1 cellular context compared by ENCODE assay signal in the genomic region with DNA sequence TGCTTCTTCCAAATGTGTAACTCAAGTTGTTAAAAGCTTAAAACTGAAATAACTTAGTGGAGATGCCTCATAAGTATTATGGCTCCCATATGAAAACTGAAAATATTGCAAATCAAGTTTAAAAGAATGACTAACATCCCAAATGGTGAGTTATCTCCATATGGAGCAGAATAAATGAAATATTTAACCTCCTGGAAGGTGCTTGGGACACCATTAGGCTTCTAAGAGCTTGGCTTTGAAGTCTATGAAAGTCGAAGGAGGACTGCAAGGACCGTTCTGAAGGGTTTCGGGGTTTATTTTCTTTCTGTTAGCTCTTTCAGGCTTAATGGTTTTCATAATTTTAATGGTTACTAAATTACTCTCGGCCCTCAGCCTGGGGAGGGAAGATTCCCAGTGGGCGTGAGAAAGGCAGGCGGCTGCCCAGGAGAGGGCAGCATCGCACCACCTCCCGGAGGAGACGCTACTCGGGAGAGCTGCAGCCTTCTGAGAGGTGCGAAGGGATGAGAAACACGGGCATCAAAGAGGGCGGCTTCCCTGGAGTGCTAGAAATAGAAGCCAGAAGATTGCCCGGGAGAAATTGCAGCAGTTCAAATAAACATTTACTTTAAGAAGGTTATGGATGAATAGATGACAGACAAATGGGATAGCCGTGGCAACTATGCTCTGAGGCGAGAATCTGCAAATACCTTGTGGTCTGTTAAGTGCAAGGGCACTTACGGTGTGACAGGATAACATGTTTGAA.
A peak's percentile ranks its signal among the peaks of the same experiment; 100 is the strongest.
TF ChIP-seq lines count a peak whose summit lies in the region.

No MANE protein-coding gene starts in this region.

TF ChIP-seq in H1, 55 proteins besides CTCF, POLR2A, EP300 and RAD21:
- TF ChIP-seq HDAC6 (IDR thresholded peaks at IDR 0.05; ENCODE audit: low read depth, low read length) (no peak), BRCA1 (IDR thresholded peaks at IDR 0.05; ENCODE audit: low read depth, low read length) (0 out of 2 replicates have a peak, but pooled peaks have one; percentile 34)
- TF ChIP-seq, protein P1, sequence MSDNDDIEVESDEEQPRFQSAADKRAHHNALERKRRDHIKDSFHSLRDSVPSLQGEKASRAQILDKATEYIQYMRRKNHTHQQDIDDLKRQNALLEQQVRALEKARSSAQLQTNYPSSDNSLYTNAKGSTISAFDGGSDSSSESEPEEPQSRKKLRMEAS (IDR thresholded peaks at IDR 0.05) = peak; percentile 54; the same call in 1 of the 2 replicates
- TF ChIP-seq, protein P2, sequence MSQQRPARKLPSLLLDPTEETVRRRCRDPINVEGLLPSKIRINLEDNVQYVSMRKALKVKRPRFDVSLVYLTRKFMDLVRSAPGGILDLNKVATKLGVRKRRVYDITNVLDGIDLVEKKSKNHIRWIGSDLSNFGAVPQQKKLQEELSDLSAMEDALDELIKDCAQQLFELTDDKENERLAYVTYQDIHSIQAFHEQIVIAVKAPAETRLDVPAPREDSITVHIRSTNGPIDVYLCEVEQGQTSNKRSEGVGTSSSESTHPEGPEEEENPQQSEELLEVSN (IDR thresholded peaks at IDR 0.05) = peak; percentile 65; the same call in 1 of the 2 replicates
